In genomic region chr11:8247312-8247711, GRCh38 we compare ENCODE assay signal across 10 cellular contexts. TPM values are rescaled to one million over a fixed set of nuclear protein-coding genes. Genes with fewer than 3 reads are reported as not detected.
DNase-seq lines count a peak whose midpoint lies in the region; ATAC-seq and TF ChIP-seq lines count a peak whose summit lies in the region.
"Had no signal": no experiment of that assay in that cellular context is flagged by ENCODE, and none has a peak within 500 bp of the region (broad histone marks: within the 10 kb centered on the region; RNA-seq: fewer than 3 reads in every experiment).

No MANE protein-coding gene starts in this region.

- H3K27me3 Mint-ChIP-seq in neural progenitor cell (ENCODE audit: insufficient read depth, low read depth): peaks cover 4% of the 10 kb centered on the region
- H3K27me3 Mint-ChIP-seq: CD4-positive, CD25-positive, alpha-beta regulatory T cell had no signal

- TF ChIP-seq RAD21 in IMR-90 (IDR thresholded peaks at IDR 0.05; ENCODE audit: low read length): peak; percentile 31

- H2BK120ac ChIP-seq in IMR-90 (ENCODE audit: low read depth, low read length): no peak overlapping the region

- peak; percentile 31 for TF ChIP-seq CTCF in IMR-90 (conservative IDR thresholded peaks at IDR 0.05; ENCODE audit: low read depth, low read length)
- peak in 5 of 6 experiments; percentile 16 to 53 (median 35) for TF ChIP-seq CTCF in adrenal gland (IDR thresholded peaks at IDR 0.05)
- peak; percentile 50 for TF ChIP-seq CTCF in neural progenitor cell (IDR thresholded peaks at IDR 0.05)

- no peak overlapping the region for H4K91ac ChIP-seq in IMR-90 (ENCODE audit: insufficient read depth, low read depth, low read length)

- no peak overlapping the region for H3K18ac ChIP-seq in IMR-90 (ENCODE audit: low read depth, low read length)

- no peaks in the 10 kb centered on the region for H3K36me3 Mint-ChIP-seq in neural progenitor cell
- H3K36me3 Mint-ChIP-seq: CD4-positive, CD25-positive, alpha-beta regulatory T cell had no signal

- CTCF ChIA-PET in IMR-90 (lab: Yijun Ruan, JAX): interaction anchor here (3.7 kb wide), 1 partner anchor 16 kb away, joined by 9 read pairs; the partner anchor contains the start of gene LMO1

- POLR2A ChIA-PET in IMR-90 (lab: Charles Lee; ENCODE audit: unreplicated experiment): no interaction called here

- ATAC-seq in IMR-90 (ENCODE audit: low read depth) (no peak), HG03457 (IDR thresholded peaks at IDR 0.05; ENCODE audit: unreplicated experiment) (no peak)

- H2AFZ ChIP-seq in IMR-90 (replicated peaks; ENCODE audit: low read length, poor library complexity) (no peak overlapping the region), neural progenitor cell (replicated peaks) (no peak overlapping the region)

- H4K8ac ChIP-seq in IMR-90 (ENCODE audit: low read depth in 2 of 2, low read length in 2 of 2): no peak overlapping the region

- no peak overlapping the region for H3K4ac ChIP-seq in IMR-90 (ENCODE audit: low read depth, low read length)

- BruUV-seq in IMR-90 (replicated peaks; lab: Mats Ljungman, UMichigan): no TSS peak

- no peak overlapping the region for H2AK5ac ChIP-seq in IMR-90 (ENCODE audit: low read depth, low read length)

- H3K27ac ChIP-seq in IMR-90 (ENCODE audit: insufficient read depth, low read length): no peak overlapping the region
- H3K27ac ChIP-seq in adrenal gland: no peak overlapping the region
- no peak overlapping the region for H3K27ac ChIP-seq in neural progenitor cell

- no peak overlapping the region for H3K23ac ChIP-seq in IMR-90 (ENCODE audit: low read depth, low read length)

- H3K4me2 ChIP-seq in IMR-90 (ENCODE audit: low read depth, low read length) (no peak overlapping the region), neural progenitor cell (no peak overlapping the region)

- H3K4me1 ChIP-seq in IMR-90 (ENCODE audit: control insufficient read depth, insufficient read depth, low read length) (no peaks in the 10 kb centered on the region), adrenal gland (replicated peaks in 1 of 2) (no peaks in the 10 kb centered on the region), neural progenitor cell (peaks cover 19% of the 10 kb centered on the region)

- no peak overlapping the region for H3K56ac ChIP-seq in IMR-90 (ENCODE audit: extremely low read depth, insufficient read depth, low read length)

- H2BK20ac ChIP-seq in IMR-90 (ENCODE audit: low read depth, low read length): no peak overlapping the region

- no peaks in the 10 kb centered on the region for H3K9me3 ChIP-seq in IMR-90 (ENCODE audit: control insufficient read depth, insufficient read depth, low read length)
- H3K9me3 ChIP-seq in adrenal gland (replicated peaks in 1 of 3): no peaks in the 10 kb centered on the region
- H3K9me3 ChIP-seq in neural progenitor cell (ENCODE audit: low read depth): no peaks in the 10 kb centered on the region

- dilution Hi-C loops in IMR-90 (cut with HindIII; ENCODE audit: low sequenced_read_pairs, unreplicated experiment): no loop called here

- H4K5ac ChIP-seq in IMR-90 (ENCODE audit: low read depth, low read length): no peak overlapping the region

- in situ Hi-C loops in IMR-90 (cut with MboI; ENCODE audit: low sequenced_read_pairs): loop anchor here (25.0 kb wide), 2 partner anchors 715 to 865 kb away; partner anchors contain the start of gene TMEM9B

- H2BK15ac ChIP-seq in IMR-90 (ENCODE audit: low read depth, low read length): no peak overlapping the region

- H3K4me1 Mint-ChIP-seq in neural progenitor cell: peaks cover 28% of the 10 kb centered on the region
- H3K4me1 Mint-ChIP-seq: CD4-positive, CD25-positive, alpha-beta regulatory T cell had no signal

- no peaks in the 10 kb centered on the region for H3K79me1 ChIP-seq in IMR-90 (ENCODE audit: low read depth in 1 of 2, low read length in 2 of 2)

- H3K36me3 ChIP-seq in IMR-90 (ENCODE audit: control insufficient read depth, insufficient read depth, low read length) (no peaks in the 10 kb centered on the region), adrenal gland (replicated peaks in 1 of 2) (no peaks in the 10 kb centered on the region), neural progenitor cell (no peaks in the 10 kb centered on the region)

- H3K9ac ChIP-seq in IMR-90 (ENCODE audit: low read depth, low read length) (no peak overlapping the region), neural progenitor cell (no peak overlapping the region)

- H2AK9ac ChIP-seq in IMR-90 (replicated peaks; ENCODE audit: low read depth, low read length, poor library complexity): peak overlapping the region; percentile 26

- no CpG with 5 or more reads among the region's 6 CpGs for WGBS in IMR-90 (ENCODE audit: extremely low coverage in 2 of 2, insufficient read length in 1 of 2), 2 experiments
- WGBS in adrenal gland, 4 donors: 57 to 81% (median 78%) methylated on average over 6 of the region's 6 CpGs

- no peak for TF ChIP-seq POLR2A in IMR-90 (IDR thresholded peaks at IDR 0.05; ENCODE audit: low read depth, low read length)
- TF ChIP-seq POLR2A in adrenal gland (IDR thresholded peaks at IDR 0.05): no peak

- H3K4me3 ChIP-seq in IMR-90 (ENCODE audit: insufficient read depth, low read depth, low read length) (no peak overlapping the region), adrenal gland (no peak overlapping the region), neural progenitor cell (no peak overlapping the region)

- H2BK5ac ChIP-seq in IMR-90 (ENCODE audit: low read depth, low read length, poor library complexity, severe bottlenecking): no peak overlapping the region

- no peak overlapping the region for H3K4me3 Mint-ChIP-seq in neural progenitor cell
- H3K4me3 Mint-ChIP-seq: CD4-positive, CD25-positive, alpha-beta regulatory T cell had no signal

- H3K79me2 ChIP-seq in neural progenitor cell (ENCODE audit: low read depth): peaks cover 60% of the 10 kb centered on the region

- H3K27me3 ChIP-seq in IMR-90 (ENCODE audit: control insufficient read depth, insufficient read depth, low read length) (peaks cover 52% of the 10 kb centered on the region), adrenal gland (no peaks in the 10 kb centered on the region), neural progenitor cell (no peaks in the 10 kb centered on the region)

- H4K20me1 ChIP-seq in IMR-90 (ENCODE audit: insufficient read depth, low read length) (no peaks in the 10 kb centered on the region; the same call in 1 of the 2 replicates), neural progenitor cell (ENCODE audit: low read depth) (no peaks in the 10 kb centered on the region)

- intact Hi-C loops in IMR-90 (cut with micrococcal nuclease): no loop called here
- intact Hi-C loops in adrenal gland (cut with DNase I): no loop called here

- no peaks in the 10 kb centered on the region for H3K9me3 Mint-ChIP-seq in neural progenitor cell

- peaks cover 24% of the 10 kb centered on the region for H3F3A ChIP-seq in neural progenitor cell (ENCODE audit: low read depth)

- H3K27ac Mint-ChIP-seq in neural progenitor cell: no peak overlapping the region
- H3K27ac Mint-ChIP-seq: CD4-positive, CD25-positive, alpha-beta regulatory T cell had no signal

- no peak overlapping the region for H3K14ac ChIP-seq in IMR-90 (replicated peaks; ENCODE audit: low read depth, low read length)

- peak; percentile 48 for DNase-seq in NCI-H1436 (lab: John Stamatoyannopoulos, UW)
- DNase-seq in NCI-H1436 treated with DMSO at 0.1 percent for 48 hours (lab: John Stamatoyannopoulos, UW): no peak
- no peak for DNase-seq in IMR-90
- DNase-seq in adrenal gland: peak in 2 of 7 donors; percentile 35 to 54
- no peak for DNase-seq in neural progenitor cell (ENCODE audit: low spot score)
- DNase-seq in AG08395 (ENCODE audit: low spot score): no peak
- no peak for DNase-seq in ecto neural progenitor cell (ENCODE audit: low spot score)
- DNase-seq: activated CD4-positive, CD25-positive, alpha-beta regulatory T cell had no signal

- H3K9me1 ChIP-seq in IMR-90 (ENCODE audit: insufficient read depth, low read length): no peaks in the 10 kb centered on the region

TF ChIP-seq in IMR-90, 13 proteins besides CTCF, POLR2A, EP300 and RAD21:
- no peak for TF ChIP-seq CHD1 (IDR thresholded peaks at IDR 0.05; ENCODE audit: low read depth, low read length)
- TF ChIP-seq SMC3 (IDR thresholded peaks at IDR 0.05; ENCODE audit: low read depth, low read length): no peak; the same call in 1 of the 2 replicates

RNA-seq across cellular contexts. Expression of gene LMO1, which starts 16.4 kb away (rescaled TPM):
- total RNA-seq in IMR-90 (2012; rRNA removed) (not detected in 2 replicates), adrenal gland (1 to 10 TPM in 2 of 8 donors, not detected in 6; 1.1 to 2.5 TPM), neural progenitor cell (ENCODE audit: low replicate concordance) (2.9 and 6.2 TPM in 2 replicates)
- polyA plus RNA-seq in IMR-90 (2012; rRNA removed) (not detected in 2 replicates), adrenal gland (1 to 10 TPM in 1 of 3 donors, under 1 TPM in 2; 0.22 to 1.6 (median 0.61) TPM)
- polyA plus RNA-seq in IMR-90 (2012; cell fraction: cytosol; rRNA removed): not detected in 2 replicates
- polyA plus RNA-seq in IMR-90 (2012; cell fraction: nucleus; rRNA removed; ENCODE audit: low replicate concordance): not detected in 2 replicates
- total RNA-seq: CD4-positive, CD25-positive, alpha-beta regulatory T cell had no signal
